ENCODE assay signal across 8 cellular contexts in genomic region chrX:53312946-53313745, GRCh38. TPM values are rescaled to one million over a fixed set of nuclear protein-coding genes. Genes with fewer than 3 reads are reported as not detected.
DNase-seq lines count a peak whose midpoint lies in the region; ATAC-seq and TF ChIP-seq lines count a peak whose summit lies in the region.

No MANE protein-coding gene starts in this region.

- H3F3A ChIP-seq in DOHH2 (ENCODE audit: control insufficient read depth, insufficient read depth): no peaks in the 10 kb centered on the region

- no TSS peak for BruUV-seq in Panc1 (replicated peaks; lab: Mats Ljungman, UMichigan)

- H3K4me3 Mint-ChIP-seq in activated T-helper 1 cell treated with anti-CD3 and anti-CD28 coated beads, Interleukin-12 subunit alpha, Interleukin-12 subunit beta, Interleukin-2, Interleukin-4 antibody, amounts not matched to agents 30 ng/mL and 10 ng/mL and 1 ng/mL, durations not matched to agents 14 hours and 24 hours and 36 hours: no peak overlapping the region

- peak overlapping the region; percentile 19; the same call in 1 of the 2 replicates for H3K4me2 ChIP-seq in DOHH2 (ENCODE audit: low read length)

- intact Hi-C loops in Panc1 (cut with micrococcal nuclease; ENCODE audit: unreplicated experiment): no loop called here
- intact Hi-C loops in activated T-helper 1 cell treated with anti-CD3 and anti-CD28 coated beads, Interleukin-12 subunit alpha, Interleukin-12 subunit beta, Interleukin-2, Interleukin-4 antibody, amounts not matched to agents 30 ng/mL and 10 ng/mL and 1 ng/mL, durations not matched to agents 14 hours and 24 hours and 36 hours (cut with micrococcal nuclease): loop anchor here (1.0 to 10.0 kb wide), 5 partner anchors 62 to 222 kb away; no protein-coding TSS in a partner anchor

- H3K9me2 ChIP-seq in DOHH2 (replicated peaks; ENCODE audit: control insufficient read depth, low read length): no peaks in the 10 kb centered on the region

- H3K27me3 ChIP-seq in DOHH2 (ENCODE audit: control insufficient read depth, low read length) (peaks cover 6% of the 10 kb centered on the region; the same call in 1 of the 2 replicates), Panc1 (ENCODE audit: control insufficient read depth, insufficient read depth, low read length) (no peaks in the 10 kb centered on the region), tibial nerve (peaks cover 0 to 21% of the 10 kb centered on the region in 2 donors)

- H3K27ac ChIP-seq in DOHH2 (ENCODE audit: low read depth, low read length): no peak overlapping the region
- no peak overlapping the region for H3K27ac ChIP-seq in Panc1 (ENCODE audit: low read length)
- H3K27ac ChIP-seq in tibial nerve: no peak overlapping the region

- CTCF ChIA-PET in Panc1 (lab: Charles Lee): interaction anchor here (0.6 to 2.2 kb wide), 8 partner anchors 10 to 169 kb away, joined by 3 to 8 read pairs (median 4); no protein-coding TSS in a partner anchor

- peak; percentile 36 for DNase-seq in Panc1 (ENCODE audit: low read depth, low spot score)
- peak; percentile 37 for DNase-seq in activated T-helper 1 cell treated with anti-CD3 and anti-CD28 coated beads, Interleukin-12 subunit alpha, Interleukin-12 subunit beta, Interleukin-2, Interleukin-4 antibody, amounts not matched to agents 30 ng/mL and 10 ng/mL and 1 ng/mL, durations not matched to agents 14 hours and 24 hours and 36 hours (ENCODE audit: low spot score)
- peak; percentile 66 for DNase-seq in fibroblast of the aortic adventitia (ENCODE audit: low read depth)
- DNase-seq in nucleus accumbens (lab: John Stamatoyannopoulos, UW): peak in 44 of 56 donors; percentile 1 to 79 (median 34)
- DNase-seq in tibial nerve (ENCODE audit: low spot score in 2 of 2): peak; percentile 60 to 72

- TF ChIP-seq CTCF in DOHH2 (IDR thresholded peaks at IDR 0.05; ENCODE audit: low read depth, low read length, poor library complexity, severe bottlenecking) (peak; percentile 70), Panc1 (IDR thresholded peaks at IDR 0.05) (peak; percentile 83), fibroblast of the aortic adventitia (IDR thresholded peaks at IDR 0.05; ENCODE audit: insufficient read depth, low read length) (peak; percentile 77), tibial nerve (IDR thresholded peaks at IDR 0.05) (peak; percentile 42 to 81 (median 73))

- H3K4me1 ChIP-seq in DOHH2 (ENCODE audit: control insufficient read depth, low read length): peaks cover 7% of the 10 kb centered on the region
- peaks cover 3% of the 10 kb centered on the region for H3K4me1 ChIP-seq in Panc1 (ENCODE audit: control insufficient read depth, insufficient read depth, low read length)
- H3K4me1 ChIP-seq in tibial nerve: peaks cover 0 to 7% (median 0%) of the 10 kb centered on the region in 4 donors

- H3K9me3 ChIP-seq in DOHH2 (ENCODE audit: control insufficient read depth, insufficient read depth, low read length) (no peaks in the 10 kb centered on the region), Panc1 (ENCODE audit: control insufficient read depth, insufficient read depth, low read depth, low read length) (no peaks in the 10 kb centered on the region), tibial nerve (no peaks in the 10 kb centered on the region)

- H3K4me3 ChIP-seq in DOHH2 (ENCODE audit: low read length) (no peak overlapping the region), Panc1 (ENCODE audit: low read depth in 2 of 2, low read length in 2 of 2) (no peak overlapping the region), fibroblast of the aortic adventitia (ENCODE audit: low read depth, low read length) (no peak overlapping the region), tibial nerve (no peak overlapping the region)

- no peaks in the 10 kb centered on the region for H3K9me3 Mint-ChIP-seq in activated T-helper 1 cell treated with anti-CD3 and anti-CD28 coated beads, Interleukin-12 subunit alpha, Interleukin-12 subunit beta, Interleukin-2, Interleukin-4 antibody, amounts not matched to agents 30 ng/mL and 10 ng/mL and 1 ng/mL, durations not matched to agents 14 hours and 24 hours and 36 hours

- TF ChIP-seq POLR2A in tibial nerve (IDR thresholded peaks at IDR 0.05): no peak

- H3K36me3 ChIP-seq in DOHH2 (ENCODE audit: control insufficient read depth, low read length) (no peaks in the 10 kb centered on the region), Panc1 (ENCODE audit: control insufficient read depth, insufficient read depth, low read length) (no peaks in the 10 kb centered on the region), tibial nerve (no peaks in the 10 kb centered on the region)

- H4K20me1 ChIP-seq in DOHH2 (ENCODE audit: control insufficient read depth, insufficient read depth, low read depth, low read length): no peaks in the 10 kb centered on the region

- H3K4me1 Mint-ChIP-seq in activated T-helper 1 cell treated with anti-CD3 and anti-CD28 coated beads, Interleukin-12 subunit alpha, Interleukin-12 subunit beta, Interleukin-2, Interleukin-4 antibody, amounts not matched to agents 30 ng/mL and 10 ng/mL and 1 ng/mL, durations not matched to agents 14 hours and 24 hours and 36 hours (ENCODE audit: low read depth): no peaks in the 10 kb centered on the region

- H3K27me3 Mint-ChIP-seq in activated T-helper 1 cell treated with anti-CD3 and anti-CD28 coated beads, Interleukin-12 subunit alpha, Interleukin-12 subunit beta, Interleukin-2, Interleukin-4 antibody, amounts not matched to agents 30 ng/mL and 10 ng/mL and 1 ng/mL, durations not matched to agents 14 hours and 24 hours and 36 hours (ENCODE audit: insufficient read depth): peaks cover 11% of the 10 kb centered on the region

- POLR2A ChIA-PET in Panc1 (lab: Charles Lee): interaction anchor here (0.6 kb wide), 1 partner anchor 71 kb away, joined by 3 read pairs; no protein-coding TSS in a partner anchor

- peak; percentile 53 for ATAC-seq in HG03095 (IDR thresholded peaks at IDR 0.05; ENCODE audit: unreplicated experiment)
- ATAC-seq in Panc1: peak; percentile 78
- no peak for ATAC-seq in GM21515 (IDR thresholded peaks at IDR 0.05; ENCODE audit: unreplicated experiment)

- H3K79me2 ChIP-seq in DOHH2 (ENCODE audit: control insufficient read depth, low read length): no peaks in the 10 kb centered on the region

- no peak overlapping the region for H3K27ac Mint-ChIP-seq in activated T-helper 1 cell treated with anti-CD3 and anti-CD28 coated beads, Interleukin-12 subunit alpha, Interleukin-12 subunit beta, Interleukin-2, Interleukin-4 antibody, amounts not matched to agents 30 ng/mL and 10 ng/mL and 1 ng/mL, durations not matched to agents 14 hours and 24 hours and 36 hours

- no peaks in the 10 kb centered on the region for H3K36me3 Mint-ChIP-seq in activated T-helper 1 cell treated with anti-CD3 and anti-CD28 coated beads, Interleukin-12 subunit alpha, Interleukin-12 subunit beta, Interleukin-2, Interleukin-4 antibody, amounts not matched to agents 30 ng/mL and 10 ng/mL and 1 ng/mL, durations not matched to agents 14 hours and 24 hours and 36 hours (ENCODE audit: low read depth)

- in situ Hi-C loops in Panc1 (cut with HindIII; ENCODE audit: low pct_unique_long_range_greater_than_20kb, low sequenced_read_pairs): no loop called here

- WGBS in tibial nerve, 2 donors: 7 to 8% methylated on average over 8 of the region's 8 CpGs

- TF ChIP-seq EP300 in tibial nerve (IDR thresholded peaks at IDR 0.05): no peak

RNA-seq across cellular contexts. Expression of gene IQSEC2, which starts 31.8 kb away (rescaled TPM):
- total RNA-seq in Panc1 (2021; ENCODE audit: unreplicated experiment): 38.8 TPM
- polyA plus RNA-seq in Panc1 (2012; ENCODE audit: insufficient read length): 50.7 TPM
- total RNA-seq in activated T-helper 1 cell treated with anti-CD3 and anti-CD28 coated beads, Interleukin-12 subunit alpha, Interleukin-12 subunit beta, Interleukin-2, Interleukin-4 antibody, amounts not matched to agents 30 ng/mL and 10 ng/mL and 1 ng/mL, durations not matched to agents 14 hours and 24 hours and 36 hours: 0.26 and 0.27 TPM in 2 replicates
- total RNA-seq in fibroblast of the aortic adventitia (ENCODE audit: low replicate concordance): 3.6 and 5.6 TPM in 2 replicates
- total RNA-seq in tibial nerve: 10 to 100 TPM; 20.4 to 31.8 (median 28.0) TPM
